In the genomic region with DNA sequence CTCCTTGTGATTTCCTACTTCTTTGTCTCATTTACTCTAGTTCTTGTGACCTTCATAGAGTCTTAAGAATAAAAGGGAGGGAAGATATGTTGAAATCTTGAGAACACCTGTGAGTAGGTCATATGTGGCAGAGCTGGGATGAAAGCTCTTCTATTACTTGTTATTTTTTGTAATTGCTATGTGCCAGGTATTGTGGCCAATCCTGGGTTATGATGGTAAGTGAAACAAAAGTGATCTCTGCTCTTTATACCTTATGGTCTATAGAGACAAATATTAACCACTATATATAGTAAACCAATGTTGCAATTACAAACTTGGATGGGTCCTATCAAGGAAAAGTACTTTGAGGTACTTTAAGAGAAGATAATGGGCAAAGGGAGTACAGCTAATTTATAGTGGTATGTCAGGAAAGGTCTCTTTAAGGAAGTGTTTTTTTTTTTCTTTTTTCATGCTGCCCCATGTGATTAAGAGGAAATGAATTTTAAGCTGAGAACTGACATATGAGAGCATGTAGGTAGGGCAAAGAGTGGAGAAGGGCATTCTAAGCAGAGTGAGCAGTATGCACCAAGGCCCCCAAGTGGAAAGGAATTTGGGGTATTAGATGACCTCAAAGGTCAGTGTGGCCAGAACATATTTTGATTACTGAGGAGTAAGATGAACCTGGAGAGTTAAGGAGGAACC, we compare ENCODE assay signal across 10 cellular contexts. TPM values are rescaled to one million over a fixed set of nuclear protein-coding genes. Genes with fewer than 3 reads are reported as not detected.
DNase-seq lines count a peak whose midpoint lies in the region; ATAC-seq, FAIRE-seq and TF ChIP-seq lines count a peak whose summit lies in the region.
"Had no signal": no experiment of that assay in that cellular context is flagged by ENCODE, and none has a peak within 500 bp of the region (broad histone marks: within the 10 kb centered on the region; RNA-seq: fewer than 3 reads in every experiment).

No MANE protein-coding gene starts in this region.

- no peak overlapping the region for H3K27ac Mint-ChIP-seq in type B pancreatic cell
- H3K27ac Mint-ChIP-seq: activated naive CD8-positive, alpha-beta T cell had no signal

- H3K27ac ChIP-seq in OCI-LY3 (ENCODE audit: low read length): no peak overlapping the region
- H3K27ac ChIP-seq in smooth muscle cell (ENCODE audit: low read depth): no peak overlapping the region
- H3K27ac ChIP-seq in ovary: no peak overlapping the region
- H3K27ac ChIP-seq in effector memory CD4-positive, alpha-beta T cell (ENCODE audit: insufficient read depth, low read length, poor library complexity, severe bottlenecking): no peak overlapping the region

- no peaks in the 10 kb centered on the region for H3F3A ChIP-seq in smooth muscle cell (ENCODE audit: low read depth)

- TF ChIP-seq EP300 in ovary (IDR thresholded peaks at IDR 0.05): no peak

- TF ChIP-seq POLR2A in H54 (IDR thresholded peaks at IDR 0.05; ENCODE audit: low read depth, low read length): no peak
- no peak for TF ChIP-seq POLR2A in ovary (IDR thresholded peaks at IDR 0.05)

- ATAC-seq in left lobe of liver: peak; percentile 14

- DNase-seq in ELR (ENCODE audit: low read depth) (peak; percentile 26), H54 (ENCODE audit: insufficient read length, low spot score) (peak; percentile 6), left lobe of liver (ENCODE audit: low spot score) (no peak), smooth muscle cell (lab: John Stamatoyannopoulos, UW; ENCODE audit: unreplicated experiment) (no peak), type B pancreatic cell (ENCODE audit: extremely low spot score, unreplicated experiment) (no peak), ovary (no peak)
- no peak for DNase-seq in effector memory CD4-positive, alpha-beta T cell

- peaks cover 45% of the 10 kb centered on the region for H4K20me1 ChIP-seq in OCI-LY3 (ENCODE audit: insufficient read depth, low read length)
- peaks cover 88% of the 10 kb centered on the region for H4K20me1 ChIP-seq in smooth muscle cell (ENCODE audit: low read depth)

- H3K4me3 ChIP-seq in OCI-LY3 (ENCODE audit: low read length) (no peak overlapping the region), smooth muscle cell (no peak overlapping the region), ovary (no peak overlapping the region)
- no peak overlapping the region for H3K4me3 ChIP-seq in effector memory CD4-positive, alpha-beta T cell (ENCODE audit: insufficient read depth, low read depth, low read length, poor library complexity, severe bottlenecking)

- H3K27me3 Mint-ChIP-seq in type B pancreatic cell: no peaks in the 10 kb centered on the region
- H3K27me3 Mint-ChIP-seq: activated naive CD8-positive, alpha-beta T cell had no signal

- H3K9me3 Mint-ChIP-seq in type B pancreatic cell: no peaks in the 10 kb centered on the region

- H3K9ac ChIP-seq in OCI-LY3 (ENCODE audit: low read length) (no peak overlapping the region), smooth muscle cell (ENCODE audit: low read depth) (no peak overlapping the region)

- H3K36me3 ChIP-seq in OCI-LY3 (replicated peaks; ENCODE audit: low read depth, low read length): no peaks in the 10 kb centered on the region
- no peaks in the 10 kb centered on the region for H3K36me3 ChIP-seq in smooth muscle cell (ENCODE audit: low read depth)
- H3K36me3 ChIP-seq in ovary: no peaks in the 10 kb centered on the region
- H3K36me3 ChIP-seq in effector memory CD4-positive, alpha-beta T cell (ENCODE audit: control insufficient read depth, insufficient read depth, low read length): no peaks in the 10 kb centered on the region

- H2AFZ ChIP-seq in OCI-LY3 (ENCODE audit: low read depth, low read length): no peak overlapping the region
- H2AFZ ChIP-seq in smooth muscle cell (ENCODE audit: low read depth): no peak overlapping the region

- H3K27me3 ChIP-seq in OCI-LY3 (ENCODE audit: low read depth, low read length) (no peaks in the 10 kb centered on the region), smooth muscle cell (ENCODE audit: low read depth) (no peaks in the 10 kb centered on the region), ovary (no peaks in the 10 kb centered on the region)
- no peaks in the 10 kb centered on the region for H3K27me3 ChIP-seq in effector memory CD4-positive, alpha-beta T cell (replicated peaks; ENCODE audit: control insufficient read depth, insufficient read depth, low read length, poor library complexity, severe bottlenecking)

- H3K4me1 ChIP-seq in OCI-LY3 (ENCODE audit: low read length) (peaks cover 15% of the 10 kb centered on the region), smooth muscle cell (ENCODE audit: low read depth) (no peaks in the 10 kb centered on the region), ovary (ENCODE audit: insufficient read depth) (peaks cover 13% of the 10 kb centered on the region)
- peaks cover 12% of the 10 kb centered on the region for H3K4me1 ChIP-seq in effector memory CD4-positive, alpha-beta T cell (ENCODE audit: control insufficient read depth, insufficient read depth, low read length, poor library complexity, severe bottlenecking)

- intact Hi-C loops in ovary (cut with DNase I): no loop called here

- FAIRE-seq in H54 (lab: Jason Lieb, UNC): no peak
- FAIRE-seq: H1 had no signal

- TF ChIP-seq CTCF in OCI-LY3 (IDR thresholded peaks at IDR 0.05; ENCODE audit: low read depth, low read length): no peak
- TF ChIP-seq CTCF in smooth muscle cell (IDR thresholded peaks at IDR 0.05; ENCODE audit: borderline replicate concordance, insufficient read depth, poor library complexity, severe bottlenecking): no peak
- TF ChIP-seq CTCF in type B pancreatic cell (conservative IDR thresholded peaks at IDR 0.05): no peak
- TF ChIP-seq CTCF in ovary (IDR thresholded peaks at IDR 0.05): no peak

- H3K9me3 ChIP-seq in OCI-LY3 (ENCODE audit: insufficient read depth, low read length): no peaks in the 10 kb centered on the region
- H3K9me3 ChIP-seq in smooth muscle cell (replicated peaks; ENCODE audit: low read depth): no peaks in the 10 kb centered on the region
- no peaks in the 10 kb centered on the region for H3K9me3 ChIP-seq in ovary
- no peaks in the 10 kb centered on the region for H3K9me3 ChIP-seq in effector memory CD4-positive, alpha-beta T cell (ENCODE audit: control insufficient read depth, low read length)

- H3K4me2 ChIP-seq in OCI-LY3 (ENCODE audit: low read length): peak overlapping the region; percentile 27; the same call in 1 of the 2 replicates
- H3K4me2 ChIP-seq in smooth muscle cell: no peak overlapping the region

- no peak overlapping the region for H3K4me3 Mint-ChIP-seq in type B pancreatic cell
- H3K4me3 Mint-ChIP-seq: activated naive CD8-positive, alpha-beta T cell had no signal

- peaks cover 4% of the 10 kb centered on the region for H3K4me1 Mint-ChIP-seq in type B pancreatic cell (ENCODE audit: unreplicated experiment)

- peaks cover 73% of the 10 kb centered on the region for H3K79me2 ChIP-seq in OCI-LY3 (ENCODE audit: low read length)
- H3K79me2 ChIP-seq in smooth muscle cell (ENCODE audit: low read depth): peaks cover 35% of the 10 kb centered on the region

- H3K36me3 Mint-ChIP-seq in type B pancreatic cell: no peaks in the 10 kb centered on the region
- H3K36me3 Mint-ChIP-seq: activated naive CD8-positive, alpha-beta T cell had no signal

RNA-seq across cellular contexts. Expression of a gene that starts 43.2 kb away (rescaled TPM):
- total RNA-seq in left lobe of liver: 4.7 TPM
- total RNA-seq in smooth muscle cell: 13.0 and 15.6 TPM in 2 replicates
- polyA plus RNA-seq in smooth muscle cell: 5.3 and 9.1 TPM in 2 replicates
- 18.1 and 24.2 TPM in 2 replicates for total RNA-seq in type B pancreatic cell (ENCODE audit: low replicate concordance)
- 10 to 100 TPM; 11.4 to 24.6 (median 20.4) TPM for total RNA-seq in ovary
- 1 to 10 TPM; 3.9 to 6.1 TPM for polyA plus RNA-seq in ovary

Comparison
In these comparisons a context has a peak if more than half of its experiments do, and no peak if none do; other contexts are left out.
1. DNase-seq: peak in ELR (single experiment) and H54 (single experiment); none in left lobe of liver (single experiment), smooth muscle cell (single experiment), type B pancreatic cell (single experiment), ovary (0 of 5) and effector memory CD4-positive, alpha-beta T cell (0 of 3).